In genomic region chr1:9553736-9554144, GRCh38 we compare ENCODE assay signal across 1 cellular context.
A peak's percentile ranks its signal among the peaks of the same experiment; 100 is the strongest.
TF ChIP-seq lines count a peak whose summit lies in the region.

No MANE protein-coding gene starts in this region.

TF ChIP-seq in HepG2, 621 proteins besides CTCF, POLR2A, EP300 and RAD21 (continued from another document and continues in another):
- TF ChIP-seq ZNF574 (CRISPR knock-in tag; IDR thresholded peaks at IDR 0.05) (peak; percentile 58), GATAD1 (CRISPR knock-in tag; IDR thresholded peaks at IDR 0.05) (peak; percentile 74), CSRNP1 (CRISPR knock-in tag; IDR thresholded peaks at IDR 0.05) (peak; percentile 62; the same call in 1 of the 2 replicates), MTA1 (CRISPR knock-in tag; IDR thresholded peaks at IDR 0.05; ENCODE audit: borderline replicate concordance) (no peak), SRSF9 (IDR thresholded peaks at IDR 0.05; ENCODE audit: borderline replicate concordance, insufficient read depth, low read depth, low read length, poor library complexity, severe bottlenecking) (no peak), HIVEP1 (CRISPR knock-in tag; IDR thresholded peaks at IDR 0.05) (peak; percentile 33; the same call in 1 of the 2 replicates), HNF4G (IDR thresholded peaks at IDR 0.05; ENCODE audit: borderline replicate concordance, low read depth, low read length) (peak; percentile 90), HNF4G (CRISPR knock-in tag; IDR thresholded peaks at IDR 0.05; ENCODE audit: borderline replicate concordance, low read depth) (peak; percentile 89), ZNF598 (CRISPR knock-in tag; IDR thresholded peaks at IDR 0.05; ENCODE audit: borderline replicate concordance) (no peak), CENPBD1 (CRISPR knock-in tag; IDR thresholded peaks at IDR 0.05; ENCODE audit: borderline replicate concordance, low read depth) (no peak), MZF1 (CRISPR knock-in tag; IDR thresholded peaks at IDR 0.05; ENCODE audit: borderline replicate concordance) (no peak), ZNF501 (CRISPR knock-in tag; IDR thresholded peaks at IDR 0.05) (peak; percentile 74; the same call in 1 of the 2 replicates), ZNF10 (CRISPR knock-in tag; IDR thresholded peaks at IDR 0.05; ENCODE audit: borderline replicate concordance, low read depth) (no peak), NPAS2 (CRISPR knock-in tag; IDR thresholded peaks at IDR 0.05; ENCODE audit: borderline replicate concordance) (peak; percentile 89; the same call in 1 of the 2 replicates), MYPOP (CRISPR knock-in tag; IDR thresholded peaks at IDR 0.05) (no peak; the same call in 1 of the 2 replicates), USF2 (IDR thresholded peaks at IDR 0.05; ENCODE audit: low read depth, low read length) (peak; percentile 20; the same call in 1 of the 2 replicates), USF2 (CRISPR knock-in tag; IDR thresholded peaks at IDR 0.05; ENCODE audit: borderline replicate concordance) (peak; percentile 75; the same call in 1 of the 2 replicates), KIAA2018 (CRISPR knock-in tag; IDR thresholded peaks at IDR 0.05; ENCODE audit: borderline replicate concordance) (no peak), SOX13 (IDR thresholded peaks at IDR 0.05) (peak; percentile 77), SOX13 (CRISPR knock-in tag; conservative IDR thresholded peaks at IDR 0.05 in 1 of 2, IDR thresholded peaks at IDR 0.05 in 1 of 2) (peak in 1 of 2 experiments; percentile 96; a peak in 2 of 4 replicates), FOXP1 (IDR thresholded peaks at IDR 0.05) (no peak), FOXP1 (CRISPR knock-in tag; IDR thresholded peaks at IDR 0.05) (peak; percentile 95), DMAP1 (CRISPR knock-in tag; IDR thresholded peaks at IDR 0.05) (peak; percentile 74; the same call in 1 of the 2 replicates), MEIS1 (CRISPR knock-in tag; IDR thresholded peaks at IDR 0.05; ENCODE audit: borderline replicate concordance) (no peak; the same call in 1 of the 2 replicates), CREB1 (IDR thresholded peaks at IDR 0.05) (0 out of 2 replicates have a peak, but pooled peaks have one; percentile 11), CREB1 (CRISPR knock-in tag; IDR thresholded peaks at IDR 0.05) (peak; percentile 89), LBX2 (CRISPR knock-in tag; IDR thresholded peaks at IDR 0.05; ENCODE audit: borderline replicate concordance) (no peak), CREM (IDR thresholded peaks at IDR 0.05) (peak; percentile 96), CREM (CRISPR knock-in tag; IDR thresholded peaks at IDR 0.05) (no peak), PCBP2 (optimal IDR thresholded peaks at IDR 0.05; ENCODE audit: low read depth, low read length, poor library complexity, severe bottlenecking) (no peak), ESRRA (CRISPR knock-in tag; IDR thresholded peaks at IDR 0.05; ENCODE audit: low read depth) (peak; percentile 87), ZNF101 (CRISPR knock-in tag; IDR thresholded peaks at IDR 0.05; ENCODE audit: borderline replicate concordance, low read depth) (no peak), GMEB2 (CRISPR knock-in tag; IDR thresholded peaks at IDR 0.05; ENCODE audit: low read depth) (no peak), ZXDC (CRISPR knock-in tag; IDR thresholded peaks at IDR 0.05) (no peak), POGZ (CRISPR knock-in tag; IDR thresholded peaks at IDR 0.05) (no peak; the same call in 1 of the 2 replicates), ZNF572 (CRISPR knock-in tag; IDR thresholded peaks at IDR 0.05) (no peak), ARID2 (CRISPR knock-in tag; IDR thresholded peaks at IDR 0.05; ENCODE audit: borderline replicate concordance) (peak; percentile 70; the same call in 1 of the 2 replicates), ZNF724P (CRISPR knock-in tag; IDR thresholded peaks at IDR 0.05; ENCODE audit: borderline replicate concordance) (no peak; the same call in 1 of the 2 replicates)
